15 cellular contexts compared by ENCODE assay signal in the genomic region with DNA sequence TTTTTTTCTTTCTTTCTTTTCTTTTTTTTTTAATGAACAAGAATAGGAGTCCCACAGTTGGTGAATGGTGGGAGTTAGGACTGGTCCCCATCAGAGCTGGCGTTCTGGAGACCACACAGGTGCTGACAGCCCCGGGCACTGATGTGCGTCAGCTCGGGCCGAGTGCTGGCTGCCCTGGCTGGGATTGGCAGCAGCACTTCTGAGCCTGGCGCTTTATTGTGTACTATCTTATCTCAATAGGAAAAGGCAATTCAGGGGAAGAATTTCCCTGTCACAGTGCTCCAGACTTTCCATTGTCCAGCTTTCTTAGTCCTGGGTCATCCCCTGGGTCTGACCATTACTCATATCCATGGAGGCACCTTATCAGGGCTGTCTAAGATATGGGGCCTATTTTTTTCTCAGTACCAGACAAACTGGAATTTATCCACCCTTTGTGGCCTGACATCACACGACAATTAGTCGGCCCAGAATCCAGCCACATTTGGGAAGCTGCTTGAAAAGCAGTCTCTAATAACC. TPM values are rescaled to one million over a fixed set of nuclear protein-coding genes. Genes with fewer than 3 reads are reported as not detected.
DNase-seq lines count a peak whose midpoint lies in the region; ATAC-seq and TF ChIP-seq lines count a peak whose summit lies in the region.
"Had no signal": no experiment of that assay in that cellular context is flagged by ENCODE, and none has a peak within 500 bp of the region (broad histone marks: within the 10 kb centered on the region; RNA-seq: fewer than 3 reads in every experiment).

No MANE protein-coding gene starts in this region.

- peak overlapping the region; percentile 21 for H3K4me3 Mint-ChIP-seq in Caco-2 (ENCODE audit: unreplicated experiment)
- H3K4me3 Mint-ChIP-seq: central memory CD8-positive, alpha-beta T cell; immature natural killer cell had no signal

- H3K27ac ChIP-seq in ascending aorta: peak overlapping the region; percentile 84 to 94
- peak overlapping the region in 11 of 12 donors; percentile 15 to 93 (median 73) for H3K27ac ChIP-seq in heart left ventricle
- H3K27ac ChIP-seq in osteoblast (ENCODE audit: low read depth, low read length): peak overlapping the region; percentile 99
- H3K27ac ChIP-seq in gastroesophageal sphincter: no peak overlapping the region
- H3K27ac ChIP-seq: neutrophil had no signal

- no peaks in the 10 kb centered on the region for H4K20me1 ChIP-seq in osteoblast (ENCODE audit: insufficient read depth, low read length)

- H3K79me2 ChIP-seq in osteoblast (ENCODE audit: insufficient read depth, low read length): peaks cover 3% of the 10 kb centered on the region

- POLR2A ChIA-PET in Caco-2 (lab: Charles Lee): interaction anchor here (0.7 to 0.8 kb wide), 2 partner anchors 9 to 92 kb away, joined by 3 to 4 read pairs; no protein-coding TSS in a partner anchor

- DNase-seq in Caco-2 (peak; percentile 74 to 82), ascending aorta (ENCODE audit: low spot score in 2 of 2) (no peak), heart left ventricle (peak; percentile 66 to 85 (median 81)), osteoblast (ENCODE audit: insufficient read length, low spot score, missing footprints) (peak; percentile 73), NCI-H82 treated with DMSO at 0.1 percent for 48 hours (lab: John Stamatoyannopoulos, UW; ENCODE audit: unreplicated experiment) (no peak)
- DNase-seq: activated CD4-positive, alpha-beta T cell treated with anti-CD3 and anti-CD28 coated beads, Interleukin-2, amount 50 U/mL, for 1 hour; activated naive CD4-positive, alpha-beta T cell treated with anti-CD3 and anti-CD28 coated beads, Interleukin-2, amount 50 U/mL, for 16 hours; immature natural killer cell; NCI-H1436 treated with DMSO at 0.1 percent for 48 hours; NCI-H446 treated with DMSO at 0.1 percent for 48 hours had no signal

- peaks cover 18% of the 10 kb centered on the region for H3K4me1 Mint-ChIP-seq in Caco-2 (ENCODE audit: low read depth, unreplicated experiment)

- no peak overlapping the region for H2AFZ ChIP-seq in osteoblast (ENCODE audit: low read length)

- H3K9me3 ChIP-seq in Caco-2 (no peaks in the 10 kb centered on the region), ascending aorta (no peaks in the 10 kb centered on the region), heart left ventricle (no peaks in the 10 kb centered on the region), osteoblast (ENCODE audit: low read depth, low read length) (no peaks in the 10 kb centered on the region), gastroesophageal sphincter (no peaks in the 10 kb centered on the region)
- H3K9me3 ChIP-seq: neutrophil had no signal

- TF ChIP-seq POLR2A in heart left ventricle (IDR thresholded peaks at IDR 0.05) (no peak), gastroesophageal sphincter (IDR thresholded peaks at IDR 0.05) (no peak)

- H3K36me3 ChIP-seq in Caco-2 (ENCODE audit: control insufficient read depth, insufficient read depth, low read length) (no peaks in the 10 kb centered on the region), ascending aorta (no peaks in the 10 kb centered on the region), heart left ventricle (no peaks in the 10 kb centered on the region), osteoblast (ENCODE audit: insufficient read depth, low read length) (no peaks in the 10 kb centered on the region), gastroesophageal sphincter (no peaks in the 10 kb centered on the region)
- H3K36me3 ChIP-seq: neutrophil had no signal

- no peaks in the 10 kb centered on the region for H3K27me3 Mint-ChIP-seq in Caco-2 (ENCODE audit: insufficient read depth, unreplicated experiment)
- H3K27me3 Mint-ChIP-seq: central memory CD8-positive, alpha-beta T cell had no signal

- H3K36me3 Mint-ChIP-seq in Caco-2 (ENCODE audit: insufficient read depth, unreplicated experiment): peaks cover 9% of the 10 kb centered on the region
- H3K36me3 Mint-ChIP-seq: immature natural killer cell had no signal

- no peaks in the 10 kb centered on the region for H3K27me3 ChIP-seq in Caco-2 (replicated peaks; ENCODE audit: control insufficient read depth, insufficient read depth, low read length)
- H3K27me3 ChIP-seq in ascending aorta: no peaks in the 10 kb centered on the region
- no peaks in the 10 kb centered on the region for H3K27me3 ChIP-seq in heart left ventricle
- H3K27me3 ChIP-seq in osteoblast (ENCODE audit: insufficient read depth, low read length): no peaks in the 10 kb centered on the region
- H3K27me3 ChIP-seq in gastroesophageal sphincter: peaks cover under 1% of the 10 kb centered on the region
- H3K27me3 ChIP-seq: neutrophil had no signal

- CTCF ChIA-PET in Caco-2 (lab: Charles Lee): interaction anchor here (0.7 to 1.2 kb wide), 4 partner anchors 15 to 247 kb away, joined by 4 to 7 read pairs (median 6); no protein-coding TSS in a partner anchor

- ATAC-seq in heart left ventricle (peak; percentile 76 to 93 (median 89)), GM21381 (IDR thresholded peaks at IDR 0.05; ENCODE audit: unreplicated experiment) (no peak), GM21390 (IDR thresholded peaks at IDR 0.05; ENCODE audit: unreplicated experiment) (no peak), gastroesophageal sphincter (no peak)

- H3K4me3 ChIP-seq in Caco-2 (ENCODE audit: low read depth, low read length): no peak overlapping the region
- H3K4me3 ChIP-seq in ascending aorta: no peak overlapping the region
- H3K4me3 ChIP-seq in heart left ventricle: no peak overlapping the region
- no peak overlapping the region for H3K4me3 ChIP-seq in osteoblast (ENCODE audit: insufficient read depth, low read length)
- H3K4me3 ChIP-seq in gastroesophageal sphincter: no peak overlapping the region

- TF ChIP-seq EP300 in gastroesophageal sphincter (IDR thresholded peaks at IDR 0.05): no peak

- TF ChIP-seq CTCF in Caco-2 (IDR thresholded peaks at IDR 0.05; ENCODE audit: insufficient read depth in 1 of 2, low read depth in 1 of 2, low read length in 1 of 2, severe bottlenecking in 1 of 2, unreplicated experiment in 1 of 2) (no peak), ascending aorta (IDR thresholded peaks at IDR 0.05) (no peak), heart left ventricle (IDR thresholded peaks at IDR 0.05) (no peak), osteoblast (IDR thresholded peaks at IDR 0.05; ENCODE audit: extremely low read depth, low read depth, low read length) (no peak), gastroesophageal sphincter (IDR thresholded peaks at IDR 0.05) (no peak)

- no TSS peak for BruUV-seq in Caco-2 (replicated peaks; lab: Mats Ljungman, UMichigan)

- intact Hi-C loops in Caco-2 (cut with micrococcal nuclease; ENCODE audit: unreplicated experiment): loop anchor here (10.0 kb wide), 1 partner anchor 244 kb away; no protein-coding TSS in a partner anchor
- intact Hi-C loops in ascending aorta (cut with DNase I): loop anchor here (10.0 kb wide), 1 partner anchor 304 kb away; no protein-coding TSS in a partner anchor
- intact Hi-C loops in heart left ventricle (cut with DNase I): loop anchor here in 3 of 10 donors (2.0 to 5.0 kb wide), 3 partner anchors 92 to 107 kb away; partner anchors contain the start of gene ATP13A3 (in 1 of the 3)

- peak overlapping the region; percentile 90 for H3K27ac Mint-ChIP-seq in Caco-2 (ENCODE audit: unreplicated experiment)

- H3K4me1 ChIP-seq in Caco-2: peaks cover 27% of the 10 kb centered on the region
- H3K4me1 ChIP-seq in ascending aorta: peaks cover 9 to 28% of the 10 kb centered on the region in 2 donors
- H3K4me1 ChIP-seq in heart left ventricle: peaks cover 0 to 52% (median 16%) of the 10 kb centered on the region in 12 donors
- peaks cover 45% of the 10 kb centered on the region for H3K4me1 ChIP-seq in osteoblast (ENCODE audit: insufficient read depth, low read length)
- H3K4me1 ChIP-seq in gastroesophageal sphincter: peaks cover 0 to 7% (median 0%) of the 10 kb centered on the region in 3 donors

- WGBS in heart left ventricle, 4 donors: 18 to 24% (median 23%) methylated on average over 8 of the region's 8 CpGs
- WGBS in gastroesophageal sphincter (ENCODE audit: low coverage in 1 of 2), 2 donors: 17 to 86% methylated on average over 4 to 5 of the region's 8 CpGs

- no peak overlapping the region for H3K4me2 ChIP-seq in osteoblast (ENCODE audit: insufficient read depth, low read length)

- H3K9me3 Mint-ChIP-seq in Caco-2 (ENCODE audit: unreplicated experiment): no peaks in the 10 kb centered on the region
- H3K9me3 Mint-ChIP-seq: central memory CD8-positive, alpha-beta T cell; immature natural killer cell had no signal

RNA-seq across cellular contexts. Expression of gene TMEM44, which starts 54.1 kb away (rescaled TPM):
- total RNA-seq in Caco-2 (2022) (11.8 and 16.3 TPM in 2 replicates), ascending aorta (2.6 TPM), heart left ventricle (1 to 10 TPM; 3.8 to 8.5 (median 4.7) TPM), osteoblast (18.8 and 20.3 TPM in 2 replicates), gastroesophageal sphincter (1 to 10 TPM; 4.4 to 8.8 (median 7.4) TPM)
- polyA plus RNA-seq in heart left ventricle: 1 to 10 TPM; 6.5 to 7.5 TPM

Comparison
In these comparisons a context has a peak if more than half of its experiments do, and no peak if none do; other contexts are left out.
1. DNase-seq: peak in Caco-2 (2 of 2), heart left ventricle (5 of 5) and osteoblast (single experiment); none in ascending aorta (0 of 2) and NCI-H82 treated with DMSO at 0.1 percent for 48 hours (single experiment).
2. H3K27ac ChIP-seq: peak in ascending aorta (2 of 2), heart left ventricle (11 of 12) and osteoblast (single experiment); none in gastroesophageal sphincter (0 of 4).
3. ATAC-seq: peak in heart left ventricle (4 of 4); none in GM21381 (single experiment), GM21390 (single experiment) and gastroesophageal sphincter (single experiment).